In the genomic region with DNA sequence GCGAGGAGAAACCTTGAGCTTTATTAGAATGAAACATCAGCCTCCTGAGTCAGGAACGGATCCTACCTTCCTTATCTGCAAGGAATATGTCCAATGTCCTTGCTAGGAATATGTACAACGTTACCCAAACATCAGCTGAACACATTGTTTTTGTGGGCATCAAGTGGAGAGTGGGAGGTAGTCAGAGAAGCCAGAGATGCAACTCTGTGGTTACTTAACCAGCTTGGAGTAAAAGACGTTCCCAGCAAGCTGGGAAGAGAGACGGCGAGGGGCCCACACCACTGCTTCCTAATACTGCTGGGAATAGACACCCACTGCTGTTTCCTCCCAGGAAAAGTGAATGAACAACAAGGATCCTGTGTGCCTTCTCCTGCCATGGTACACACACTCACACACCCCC, we compare ENCODE assay signal across 22 cellular contexts.
"Had no signal": no experiment of that assay in that cellular context is flagged by ENCODE, and none has a peak within 500 bp of the region (broad histone marks: within the 10 kb centered on the region; RNA-seq: fewer than 3 reads in every experiment).

No MANE protein-coding gene starts in this region.

- H3K4me1 ChIP-seq: spleen, upper lobe of left lung had no signal

- H3K27me3 ChIP-seq: esophagus muscularis mucosa, gastroesophageal sphincter, sigmoid colon, upper lobe of left lung had no signal

- H3K9me3 ChIP-seq: esophagus muscularis mucosa, gastroesophageal sphincter, sigmoid colon, spleen, thoracic aorta, upper lobe of left lung had no signal

- H3K4me3 Mint-ChIP-seq: activated CD4-positive, alpha-beta memory T cell treated with anti-CD3 and anti-CD28 coated beads for 36 hours; activated naive CD8-positive, alpha-beta T cell treated with anti-CD3 and anti-CD28 coated beads for 36 hours; effector memory CD8-positive, alpha-beta T cell had no signal

- H3K36me3 ChIP-seq: esophagus muscularis mucosa, gastroesophageal sphincter, sigmoid colon, spleen, thoracic aorta, upper lobe of left lung had no signal

- DNase-seq: activated CD4-positive, alpha-beta memory T cell treated with anti-CD3 and anti-CD28 coated beads for 36 hours; activated CD4-positive, alpha-beta T cell treated with anti-CD3 and anti-CD28 coated beads for 48 hours; activated naive CD4-positive, alpha-beta T cell treated with Interleukin-2 at 50 U/mL for 16 hours; activated naive CD8-positive, alpha-beta T cell treated with anti-CD3 and anti-CD28 coated beads for 36 hours; activated T-cell treated with anti-CD3 and anti-CD28 coated beads, Interleukin-2, amount 50 U/mL, for 48 hours; amniotic stem cell; effector memory CD8-positive, alpha-beta T cell; head of caudate nucleus; left ventricle myocardium superior; mammary epithelial cell; retina; sigmoid colon; spleen; stimulated activated CD4-positive, alpha-beta T cell treated with anti-CD3 and anti-CD28 coated beads, Interleukin-4, amount 100 ng/mL, for 1 hour; stimulated activated naive CD4-positive, alpha-beta T cell; SW 1271; T-helper 2 cell; upper lobe of left lung had no signal

- H3K27ac Mint-ChIP-seq: activated CD4-positive, alpha-beta memory T cell treated with anti-CD3 and anti-CD28 coated beads for 36 hours; activated naive CD8-positive, alpha-beta T cell treated with anti-CD3 and anti-CD28 coated beads for 36 hours; effector memory CD8-positive, alpha-beta T cell; progenitor cell of endocrine pancreas had no signal

- H3K27ac ChIP-seq: esophagus muscularis mucosa, sigmoid colon, spleen, thoracic aorta, upper lobe of left lung had no signal

- H3K9me3 Mint-ChIP-seq: activated CD4-positive, alpha-beta memory T cell treated with anti-CD3 and anti-CD28 coated beads for 36 hours; activated naive CD8-positive, alpha-beta T cell treated with anti-CD3 and anti-CD28 coated beads for 36 hours; effector memory CD8-positive, alpha-beta T cell had no signal

- H3K36me3 Mint-ChIP-seq: activated CD4-positive, alpha-beta memory T cell treated with anti-CD3 and anti-CD28 coated beads for 36 hours; activated naive CD8-positive, alpha-beta T cell treated with anti-CD3 and anti-CD28 coated beads for 36 hours had no signal

- ATAC-seq: effector memory CD8-positive, alpha-beta T cell; gastroesophageal sphincter; left ventricle myocardium superior had no signal

- H3K4me1 Mint-ChIP-seq: activated naive CD8-positive, alpha-beta T cell treated with anti-CD3 and anti-CD28 coated beads for 36 hours had no signal

- H3K27me3 Mint-ChIP-seq: activated naive CD8-positive, alpha-beta T cell treated with anti-CD3 and anti-CD28 coated beads for 36 hours; progenitor cell of endocrine pancreas had no signal

- H3K4me3 ChIP-seq: esophagus muscularis mucosa, gastroesophageal sphincter, sigmoid colon, spleen, thoracic aorta, upper lobe of left lung had no signal
